ENCODE assay signal across 1 cellular context in the genomic region with DNA sequence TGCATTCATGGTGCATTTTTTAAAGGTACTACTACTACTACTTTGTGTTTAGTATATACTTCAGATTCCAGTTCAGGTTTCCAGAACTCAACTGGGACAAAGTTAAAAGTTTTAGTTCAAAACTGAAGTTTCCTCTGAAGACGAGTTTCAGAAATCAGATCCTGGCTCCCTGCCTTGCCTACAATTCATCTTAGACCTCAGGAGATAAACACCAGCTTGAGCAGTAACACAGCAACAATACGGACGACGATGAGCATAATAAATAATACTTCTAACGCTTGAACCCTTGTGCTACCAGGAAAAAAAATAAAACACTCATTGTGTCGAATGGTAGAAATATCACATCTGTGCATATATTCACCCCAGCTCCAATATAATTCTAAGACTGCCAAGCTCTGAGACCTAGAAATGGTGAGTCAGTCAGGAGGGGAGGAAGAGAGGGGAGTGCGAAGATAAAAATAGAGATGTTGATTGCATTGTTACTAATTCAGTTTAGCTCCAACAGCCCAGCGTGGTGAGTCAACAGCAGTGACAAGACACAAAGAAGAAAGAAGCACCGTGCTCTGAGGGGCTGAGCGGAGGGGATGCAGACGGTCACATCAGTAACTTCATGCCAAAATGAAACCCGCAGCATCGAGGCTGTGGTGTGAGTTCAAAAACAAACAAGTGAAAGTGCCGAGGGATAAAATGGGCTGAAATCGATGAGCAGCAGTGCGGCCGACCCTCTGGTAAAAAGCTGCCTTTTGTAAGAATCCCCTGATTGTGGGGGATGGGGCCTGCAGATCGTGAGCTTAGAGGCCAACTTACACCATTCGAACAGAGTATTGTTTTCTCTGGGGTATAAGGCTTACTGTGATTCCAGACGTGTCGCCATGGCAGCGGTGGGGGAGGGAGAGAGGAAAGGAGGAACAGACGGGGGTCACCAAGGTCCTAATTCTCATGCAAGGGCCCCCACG.
TF ChIP-seq lines count a peak whose summit lies in the region.

No MANE protein-coding gene starts in this region.

TF ChIP-seq in HCT116, 20 proteins besides CTCF, POLR2A, EP300 and RAD21 (continued from another document):
- no peak for TF ChIP-seq EZH2 (IDR thresholded peaks at IDR 0.05)
- TF ChIP-seq EGR1 (IDR thresholded peaks at IDR 0.05; ENCODE audit: low read depth) = no peak
